8 cellular contexts compared by ENCODE assay signal in genomic region chr6:29737707-29738630, GRCh38. TPM values are rescaled to one million over a fixed set of nuclear protein-coding genes. Genes with fewer than 3 reads are reported as not detected.
A peak's percentile ranks its signal among the peaks of the same experiment; 100 is the strongest.
DNase-seq lines count a peak whose midpoint lies in the region; ATAC-seq and TF ChIP-seq lines count a peak whose summit lies in the region.

No MANE protein-coding gene starts in this region.

- ATAC-seq in activated CD4-positive, alpha-beta T cell treated with anti-CD3 and anti-CD28 coated beads for 36 hours: peak; percentile 95
- no peak for ATAC-seq in HG02852 (IDR thresholded peaks at IDR 0.05; ENCODE audit: unreplicated experiment)

- H3K27ac Mint-ChIP-seq in activated CD4-positive, alpha-beta T cell treated with anti-CD3 and anti-CD28 coated beads for 36 hours: no peak overlapping the region
- H3K27ac Mint-ChIP-seq in chondrocyte (ENCODE audit: unreplicated experiment): no peak overlapping the region

- H3K27me3 ChIP-seq in liver (ENCODE audit: control insufficient read depth in 4 of 4, insufficient read depth in 4 of 4, low read length in 3 of 4): no peaks in the 10 kb centered on the region

- WGBS in liver: 44% methylated on average over 9 of the region's 9 CpGs

- no peaks in the 10 kb centered on the region for H3K27me3 Mint-ChIP-seq in activated CD4-positive, alpha-beta T cell treated with anti-CD3 and anti-CD28 coated beads for 36 hours
- no peaks in the 10 kb centered on the region for H3K27me3 Mint-ChIP-seq in chondrocyte (ENCODE audit: low read depth)

- intact Hi-C loops in activated CD4-positive, alpha-beta T cell treated with anti-CD3 and anti-CD28 coated beads for 36 hours (cut with DNase I, micrococcal nuclease): loop anchor here (1.0 kb wide), 3 partner anchors 15 to 97 kb away; no protein-coding TSS in a partner anchor

- no peak overlapping the region for H3K4me3 ChIP-seq in GM12875 (ENCODE audit: low read depth, low read length)
- H3K4me3 ChIP-seq in liver (ENCODE audit: low read depth in 1 of 3, low read length in 3 of 3): no peak overlapping the region

- POLR2A ChIA-PET in activated CD4-positive, alpha-beta T cell treated with anti-CD3 and anti-CD28 coated beads for 36 hours (lab: Charles Lee): no interaction called here

- no peaks in the 10 kb centered on the region for H3K9me3 Mint-ChIP-seq in activated CD4-positive, alpha-beta T cell treated with anti-CD3 and anti-CD28 coated beads for 36 hours (ENCODE audit: low read depth)
- peaks cover 4% of the 10 kb centered on the region for H3K9me3 Mint-ChIP-seq in chondrocyte (ENCODE audit: low read depth)

- TF ChIP-seq CTCF in GM12875 (IDR thresholded peaks at IDR 0.05; ENCODE audit: borderline replicate concordance, insufficient read depth, low read depth, low read length) (peak; percentile 79), chondrocyte (IDR thresholded peaks at IDR 0.05) (peak; percentile 83), liver (IDR thresholded peaks at IDR 0.05; ENCODE audit: low read depth, low read length, missing input control) (peak; percentile 82)

- peaks cover 10% of the 10 kb centered on the region for H3K4me1 Mint-ChIP-seq in activated CD4-positive, alpha-beta T cell treated with anti-CD3 and anti-CD28 coated beads for 36 hours
- peaks cover 6% of the 10 kb centered on the region for H3K4me1 Mint-ChIP-seq in chondrocyte (ENCODE audit: low read depth)

- peak; percentile 42 for DNase-seq in A172 (ENCODE audit: low spot score)
- peak; percentile 31 to 63 for DNase-seq in NCI-H1930 (lab: John Stamatoyannopoulos, UW)
- peak; percentile 85 for DNase-seq in activated CD4-positive, alpha-beta T cell treated with anti-CD3 and anti-CD28 coated beads for 36 hours
- no peak for DNase-seq in chondrocyte (ENCODE audit: low spot score)
- peak; percentile 54 for DNase-seq in stimulated activated CD8-positive, alpha-beta memory T cell treated with anti-CD3 and anti-CD28 coated beads, Interleukin-12 subunit alpha, Interleukin-12 subunit beta, amount 100 ng/mL, for 1 hour (ENCODE audit: low read depth)

- H3K4me3 Mint-ChIP-seq in activated CD4-positive, alpha-beta T cell treated with anti-CD3 and anti-CD28 coated beads for 36 hours: no peak overlapping the region
- no peak overlapping the region for H3K4me3 Mint-ChIP-seq in chondrocyte (ENCODE audit: unreplicated experiment)

- H3K4me1 ChIP-seq in liver (ENCODE audit: control insufficient read depth in 4 of 4, insufficient read depth in 4 of 4, low read length in 3 of 4): no peaks in the 10 kb centered on the region

- no peak overlapping the region for H3K9ac ChIP-seq in liver (ENCODE audit: low read depth in 1 of 2, low read length in 2 of 2)

- TF ChIP-seq RAD21 in liver (IDR thresholded peaks at IDR 0.05): peak; percentile 97

- H3K36me3 ChIP-seq in liver (ENCODE audit: control insufficient read depth in 4 of 4, insufficient read depth in 3 of 4, low read depth in 1 of 4, low read length in 3 of 4): no peaks in the 10 kb centered on the region

- CTCF ChIA-PET in activated CD4-positive, alpha-beta T cell treated with anti-CD3 and anti-CD28 coated beads for 36 hours (lab: Charles Lee): interaction anchor here (0.6 to 10.2 kb wide), 20 partner anchors 11 to 365 kb away, joined by 3 to 94 read pairs (median 5); no protein-coding TSS in a partner anchor

- no peaks in the 10 kb centered on the region for H3K9me3 ChIP-seq in liver (ENCODE audit: control insufficient read depth in 4 of 4, low read length in 3 of 4)

- H3K36me3 Mint-ChIP-seq in activated CD4-positive, alpha-beta T cell treated with anti-CD3 and anti-CD28 coated beads for 36 hours (ENCODE audit: low read depth): no peaks in the 10 kb centered on the region
- H3K36me3 Mint-ChIP-seq in chondrocyte (ENCODE audit: low read depth): peaks cover 3% of the 10 kb centered on the region

- H3K27ac ChIP-seq in liver (ENCODE audit: low read depth in 1 of 2, low read length in 2 of 2): no peak overlapping the region

TF ChIP-seq in liver, 16 proteins besides CTCF, POLR2A, EP300 and RAD21:
- TF ChIP-seq TAF1 (conservative IDR thresholded peaks at IDR 0.05): no peak
- TF ChIP-seq FOXA2 (IDR thresholded peaks at IDR 0.05): peak; percentile 7

RNA-seq across cellular contexts. Expression of gene HLA-F, which starts 14.7 kb away (rescaled TPM):
- 8.2 and 13.3 TPM in 2 replicates for total RNA-seq in A172 (2014; rRNA removed; shearing (Covaris generic))
- total RNA-seq in activated CD4-positive, alpha-beta T cell treated with anti-CD3 and anti-CD28 coated beads for 36 hours: 100 to 1,000 TPM; 216 to 229 TPM
- total RNA-seq in chondrocyte: 5.1 to 6.6 TPM (median 6.4 TPM) in 3 replicates
- total RNA-seq in liver: 10 to 100 TPM; 12.1 to 51.1 TPM
- 10 to 100 TPM; 12.4 to 53.0 TPM for polyA plus RNA-seq in liver

RNA-seq across cellular contexts. Expression of gene ZFP57, which starts 57.0 kb away (rescaled TPM):
- total RNA-seq in A172 (2014; rRNA removed; shearing (Covaris generic)): not detected in 2 replicates
- total RNA-seq in activated CD4-positive, alpha-beta T cell treated with anti-CD3 and anti-CD28 coated beads for 36 hours: not detected
- total RNA-seq in chondrocyte: not detected in 3 replicates
- not detected for total RNA-seq in liver
- not detected for polyA plus RNA-seq in liver

Comparison
In these comparisons a context has a peak if more than half of its experiments do, and no peak if none do; other contexts are left out.
1. RNA of gene HLA-F, which starts 14.7 kb away (total RNA-seq): 216 to 229 TPM in activated CD4-positive, alpha-beta T cell treated with anti-CD3 and anti-CD28 coated beads for 36 hours; 12.1 to 51.1 TPM in liver, 8.2 to 13.3 TPM in A172 and 5.1 to 6.6 TPM in chondrocyte; every median in the first group is over 4 times any median in the second.
2. Peak in every context shown above with its lines, with median percentiles within 50 percentile points of each other: CTCF ChIP-seq.